26 cellular contexts compared by ENCODE assay signal in the genomic region with DNA sequence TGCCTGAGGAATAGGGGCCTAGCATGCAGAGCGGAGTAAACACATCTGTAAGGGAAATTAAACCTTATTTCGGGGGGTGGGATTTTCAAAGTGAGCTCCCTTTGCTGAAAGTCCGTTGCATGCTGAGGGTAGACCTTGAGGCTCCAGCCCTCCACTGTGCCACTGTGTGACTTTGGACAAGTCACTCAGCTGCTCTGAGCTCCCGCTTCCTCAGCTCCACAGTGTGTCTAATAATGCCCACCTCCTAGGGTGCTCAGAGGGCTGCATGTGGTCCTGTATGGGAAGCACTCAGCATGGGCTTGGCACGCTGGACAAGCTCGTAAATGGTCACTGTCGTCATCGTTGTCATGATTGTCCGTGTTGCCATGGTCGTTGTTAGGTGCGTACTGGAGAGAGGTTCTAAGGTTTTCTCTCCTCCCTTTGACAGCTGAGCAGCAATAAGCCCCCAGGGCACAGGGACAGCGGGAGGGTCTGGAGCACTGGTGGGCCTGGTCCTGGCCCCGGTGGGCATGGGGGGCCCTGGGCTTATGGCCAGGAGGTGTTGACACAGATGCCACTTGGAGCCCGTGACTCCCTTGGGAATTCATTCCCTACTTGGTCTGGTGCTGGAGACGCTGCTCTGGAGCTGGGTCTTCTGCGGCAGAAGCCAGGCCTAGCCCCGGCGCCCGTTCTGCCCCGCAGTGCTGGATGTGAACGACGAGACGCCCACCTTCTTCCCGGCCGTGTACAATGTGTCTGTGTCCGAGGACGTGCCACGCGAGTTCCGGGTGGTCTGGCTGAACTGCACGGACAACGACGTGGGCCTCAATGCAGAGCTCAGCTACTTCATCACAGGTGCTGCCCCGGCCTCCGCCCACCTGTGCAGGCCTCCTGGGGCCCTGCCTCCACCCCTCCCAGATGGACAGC. TPM values are rescaled to one million over a fixed set of nuclear protein-coding genes. Genes with fewer than 3 reads are reported as not detected.
A peak's percentile ranks its signal among the peaks of the same experiment; 100 is the strongest.
DNase-seq lines count a peak whose midpoint lies in the region; ATAC-seq, FAIRE-seq and TF ChIP-seq lines count a peak whose summit lies in the region.
"Had no signal": no experiment of that assay in that cellular context is flagged by ENCODE, and none has a peak within 500 bp of the region (broad histone marks: within the 10 kb centered on the region; RNA-seq: fewer than 3 reads in every experiment).

No MANE protein-coding gene starts in this region.

- TF ChIP-seq RAD21 in K562 (CRISPR knock-in tag; conservative IDR thresholded peaks at IDR 0.05 in 1 of 2, IDR thresholded peaks at IDR 0.05 in 1 of 2), result no peak

- DNase-seq in DMS53 (lab: John Stamatoyannopoulos, UW) (peak; percentile 31), DMS53 treated with DMSO at 0.1 percent for 48 hours (lab: John Stamatoyannopoulos, UW; ENCODE audit: unreplicated experiment) (no peak), BE2C (peak; percentile 54), NCI-H1092 treated with DMSO at 0.1 percent for 48 hours (lab: John Stamatoyannopoulos, UW) (peak; percentile 55), K562 (ENCODE audit: extremely low read depth in 1 of 4, low spot score in 3 of 4) (no peak), testis (no peak)
- DNase-seq in activated naive CD4-positive, alpha-beta T cell treated with anti-CD3 and anti-CD28 coated beads, Interleukin-2, amount 50 U/mL, for 16 hours, result no peak
- DNase-seq: CD8-positive, alpha-beta memory T cell; DMS 273 treated with DMSO at 0.1 percent for 48 hours; DND-41; H9; HFFc6; NCI-H1105; NCI-H1436 treated with DMSO at 0.1 percent for 48 hours; NCI-H2029; NCI-H510A; NCI-H774; SHP77 treated with DMSO at 0.1 percent for 48 hours; T-helper 1 cell had no signal

- BruUV-seq in K562 (replicated peaks; lab: Mats Ljungman, UMichigan), result no TSS peak

- no peak for TF ChIP-seq EP300 in K562 (IDR thresholded peaks at IDR 0.05; ENCODE audit: low read length)

- H3K4me1 ChIP-seq in BE2C (no peaks in the 10 kb centered on the region; the same call in 1 of the 2 replicates), K562 (replicated peaks in 1 of 2; ENCODE audit: control insufficient read depth in 2 of 2, insufficient read depth in 2 of 2, low read length in 2 of 2) (peaks cover under 1 to 53% of the 10 kb centered on the region in 2 experiments; a peak in 3 of 5 replicates), testis (no peaks in the 10 kb centered on the region)

- no peaks in the 10 kb centered on the region for H4K20me1 ChIP-seq in K562 (replicated peaks; ENCODE audit: control insufficient read depth, insufficient read depth, low read length)

- no peaks in the 10 kb centered on the region for H3K36me3 ChIP-seq in BE2C
- H3K36me3 ChIP-seq in K562 (ENCODE audit: control insufficient read depth, insufficient read depth, low read length), result no peaks in the 10 kb centered on the region
- no peaks in the 10 kb centered on the region for H3K36me3 ChIP-seq in testis (ENCODE audit: low read depth, missing control alignments)

- peak overlapping the region in 1 of 2 experiments; percentile 37; a peak in 2 of 4 replicates for H3K9ac ChIP-seq in K562 (ENCODE audit: insufficient read depth in 1 of 2, low read depth in 2 of 2, low read length in 2 of 2)
- H3K9ac ChIP-seq: GM23248, KMS-11 had no signal

- no peak overlapping the region for H2AFZ ChIP-seq in K562 (ENCODE audit: low read depth, low read length)
- H2AFZ ChIP-seq: GM23248 had no signal

- in situ Hi-C loops in K562 (cut with MboI), result loop anchor here (10.0 kb wide), 1 partner anchor 322 kb away; no protein-coding TSS in a partner anchor

- TF ChIP-seq POLR2A in K562 (conservative IDR thresholded peaks at IDR 0.05) (no peak), testis (IDR thresholded peaks at IDR 0.05) (no peak)

- H3K9me3 ChIP-seq in BE2C (no peaks in the 10 kb centered on the region), K562 (replicated peaks; ENCODE audit: control insufficient read depth, insufficient read depth, low read depth, low read length) (no peaks in the 10 kb centered on the region), testis (no peaks in the 10 kb centered on the region)

- POLR2A ChIA-PET in K562 (lab: Yijun Ruan, JAX), result interaction anchor here (0.6 to 1.4 kb wide), 9 partner anchors 8 to 99 kb away, joined by 3 to 5 read pairs (median 3); a partner anchor contains a TSS

- no peak overlapping the region for H3K4me3 ChIP-seq in BE2C (ENCODE audit: low read depth, low read length)
- no peak overlapping the region for H3K4me3 ChIP-seq in K562
- no peak overlapping the region for H3K4me3 ChIP-seq in testis
- H3K4me3 ChIP-seq: GM23248 had no signal

- no peak for TF ChIP-seq CTCF in BE2C (IDR thresholded peaks at IDR 0.05; ENCODE audit: low read depth, low read length)
- TF ChIP-seq CTCF in K562 (IDR thresholded peaks at IDR 0.05 in 2 of 3, conservative IDR thresholded peaks at IDR 0.05 in 1 of 3; ENCODE audit: insufficient read depth in 2 of 3, low read depth in 1 of 3, low read length in 3 of 3), result no peak
- TF ChIP-seq CTCF in testis (IDR thresholded peaks at IDR 0.05), result no peak

- no peaks in the 10 kb centered on the region for H3K79me2 ChIP-seq in K562 (ENCODE audit: control insufficient read depth, insufficient read depth, low read length)

- H3K27ac ChIP-seq in K562 (ENCODE audit: extremely low read depth, low read depth, low read length), result no peak overlapping the region
- no peak overlapping the region for H3K27ac ChIP-seq in testis
- H3K27ac ChIP-seq: 22Rv1, GM23248, KMS-11 had no signal

- WGBS in K562 (ENCODE audit: insufficient coverage, low coverage, missing lambda C conversion rate), result 52% methylated on average over 33 of the region's 35 CpGs
- WGBS in testis, 2 donors, result 92 to 95% methylated on average over 14 to 35 of the region's 35 CpGs

- no peak for FAIRE-seq in K562 (lab: Jason Lieb, UNC)
- FAIRE-seq: GM12892 had no signal

- no peaks in the 10 kb centered on the region for H3K9me1 ChIP-seq in K562 (ENCODE audit: control insufficient read depth, insufficient read depth, low read length)

- ATAC-seq in K562 (no peak), GM21526 (IDR thresholded peaks at IDR 0.05; ENCODE audit: low FRiP score, unreplicated experiment) (no peak)

- H3K27me3 ChIP-seq in BE2C (no peaks in the 10 kb centered on the region), K562 (ENCODE audit: control insufficient read depth in 2 of 2, insufficient read depth in 2 of 2, low read length in 2 of 2) (no peaks in the 10 kb centered on the region), testis (no peaks in the 10 kb centered on the region)

- H3K4me2 ChIP-seq in K562 (ENCODE audit: insufficient read depth, low read length), result no peak overlapping the region
- H3K4me2 ChIP-seq: KMS-11 had no signal

- intact Hi-C loops in K562 (cut with micrococcal nuclease) (loop anchor here (5.0 to 10.0 kb wide), 2 partner anchors 84 to 188 kb away; no protein-coding TSS in a partner anchor), testis (cut with DNase I; ENCODE audit: low total_unique reads) (no loop called here)

- CTCF ChIA-PET in K562 (lab: Yijun Ruan, JAX; ENCODE audit: low intra/inter-chr PET ratio), result no interaction called here

TF ChIP-seq in K562, 482 proteins besides CTCF, POLR2A, EP300 and RAD21:
- TF ChIP-seq, protein P1, sequence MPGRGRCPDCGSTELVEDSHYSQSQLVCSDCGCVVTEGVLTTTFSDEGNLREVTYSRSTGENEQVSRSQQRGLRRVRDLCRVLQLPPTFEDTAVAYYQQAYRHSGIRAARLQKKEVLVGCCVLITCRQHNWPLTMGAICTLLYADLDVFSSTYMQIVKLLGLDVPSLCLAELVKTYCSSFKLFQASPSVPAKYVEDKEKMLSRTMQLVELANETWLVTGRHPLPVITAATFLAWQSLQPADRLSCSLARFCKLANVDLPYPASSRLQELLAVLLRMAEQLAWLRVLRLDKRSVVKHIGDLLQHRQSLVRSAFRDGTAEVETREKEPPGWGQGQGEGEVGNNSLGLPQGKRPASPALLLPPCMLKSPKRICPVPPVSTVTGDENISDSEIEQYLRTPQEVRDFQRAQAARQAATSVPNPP (IDR thresholded peaks at IDR 0.05; ENCODE audit: borderline replicate concordance, insufficient read depth, insufficient read length), result no peak
- peak; percentile 31 for TF ChIP-seq ZFP36 (IDR thresholded peaks at IDR 0.05; ENCODE audit: low read depth, low read length, partially characterized antibody)

RNA-seq across cellular contexts. Expression of a gene that starts 13.1 kb away (rescaled TPM):
- not detected for polyA plus RNA-seq in BE2C (2012; ENCODE audit: insufficient read depth, insufficient read length, low read depth)
- 0.09 TPM in 1 of 2 replicates, not detected in the other for total RNA-seq in K562 (2011; cell fraction: chromatin; rRNA removed; ENCODE audit: low replicate concordance)
- total RNA-seq in K562 (2011; cell fraction: nucleolus; rRNA removed), result 0.17 TPM in 1 of 2 replicates, not detected in the other
- not detected in 2 replicates for total RNA-seq in K562 (2011; cell fraction: nucleoplasm; rRNA removed)
- total RNA-seq in K562 (2014; rRNA removed) (not detected in 2 replicates), K562 (2014; rRNA removed; fragmentation: Illumina TruSeq; extraction: Trizol) (0.03 and 0.04 TPM in 2 replicates), K562 (2015; rRNA removed; fragmentation: Illumina TruSeq; extraction: Trizol) (0.15 and 0.25 TPM in 2 replicates), K562 (2021) (0.09 TPM in 2 replicates), testis (under 1 TPM; 0.47 to 0.87 TPM)
- polyA plus RNA-seq in K562 (2011; rRNA removed) (0.04 TPM in 2 replicates), K562 (2014; fragmentation: Illumina TruSeq; extraction: Trizol) (0.03 and 0.07 TPM in 2 replicates), K562 (2014; fragmentation: Nextera tagmentation; extraction: Ambion mirVana) (not detected), K562 (2014; rRNA removed) (0.04 and 0.11 TPM in 2 replicates), testis (ENCODE audit: insufficient read depth, low read depth, low replicate concordance) (1.7 TPM)
- 0.01 and 0.12 TPM in 2 replicates for polyA plus RNA-seq in K562 (2011; cell fraction: cytosol; rRNA removed)
- 0.10 TPM in 1 of 2 replicates, not detected in the other for polyA plus RNA-seq in K562 (2011; cell fraction: nucleus; rRNA removed)
- 0.40 and 0.58 TPM in 2 replicates for polyA plus RNA-seq in K562 (2012)
- polyA minus RNA-seq in K562 (2011; rRNA and poly(A)+ RNA removed), result 0.18 TPM in 1 of 2 replicates, not detected in the other
- polyA minus RNA-seq in K562 (2011; cell fraction: cytosol; rRNA and poly(A)+ RNA removed), result 0.19 TPM in 1 of 2 replicates, not detected in the other
- under 0.01 and 0.11 TPM in 2 replicates for polyA minus RNA-seq in K562 (2011; cell fraction: nucleus; rRNA and poly(A)+ RNA removed)
- total RNA-seq: B cell, GM23248, HFFc6, HT1080 had no signal
- polyA plus RNA-seq: GM23248 had no signal

Comparison
In these comparisons a context has a peak if more than half of its experiments do, and no peak if none do; other contexts are left out.
1. DNase-seq: peak in DMS53 (single experiment), BE2C (single experiment) and NCI-H1092 treated with DMSO at 0.1 percent for 48 hours (single experiment); none in DMS53 treated with DMSO at 0.1 percent for 48 hours (single experiment), K562 (0 of 4), testis (single experiment) and activated naive CD4-positive, alpha-beta T cell treated with anti-CD3 and anti-CD28 coated beads, Interleukin-2, amount 50 U/mL, for 16 hours (single experiment).